ENCODE assay signal across 8 cellular contexts in the genomic region with DNA sequence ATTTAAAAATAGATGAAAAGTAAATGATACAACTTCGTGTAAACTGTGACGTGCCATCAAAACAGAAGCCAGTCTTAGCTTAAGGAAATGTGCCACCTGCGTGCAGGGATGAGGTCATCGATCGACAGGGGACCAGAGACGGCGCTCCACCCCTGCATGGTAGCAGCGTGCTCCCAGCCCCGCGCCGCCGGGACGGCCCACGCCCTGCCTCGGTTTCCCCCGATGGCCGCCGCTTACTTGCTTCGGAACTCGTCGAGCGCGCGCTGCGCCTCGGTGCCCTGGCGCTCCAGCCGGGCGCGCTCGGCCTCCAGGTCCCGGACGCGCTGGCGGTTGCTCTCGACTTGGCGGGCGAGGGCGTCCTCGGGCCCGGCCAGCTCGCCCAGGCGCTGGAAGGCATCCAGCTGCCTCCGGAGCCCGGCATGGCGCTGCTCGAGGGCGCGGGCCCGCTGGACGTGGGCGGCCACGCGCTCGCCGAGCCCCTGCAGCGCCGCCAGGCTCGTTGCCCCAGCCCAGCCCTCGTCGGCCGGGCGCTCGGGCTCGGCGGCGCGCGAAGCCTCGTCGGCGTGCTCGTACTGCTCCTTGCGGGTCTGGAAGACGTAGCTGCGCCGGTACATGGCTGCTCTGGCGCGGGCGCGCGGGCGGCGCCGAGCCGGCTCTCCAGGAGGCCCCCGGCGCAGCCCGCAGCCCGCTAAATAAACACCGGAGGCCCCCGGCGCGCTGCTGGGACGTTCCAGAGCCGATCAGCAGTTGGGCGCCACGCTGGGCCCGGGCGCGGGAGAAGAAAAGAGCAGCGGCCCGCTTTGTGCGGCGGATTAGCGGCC. TPM values are rescaled to one million over a fixed set of nuclear protein-coding genes. Genes with fewer than 3 reads are reported as not detected.
DNase-seq lines count a peak whose midpoint lies in the region; ATAC-seq and TF ChIP-seq lines count a peak whose summit lies in the region.

A gene (minus strand): TSS at position 664 of the 821 bp plus-strand sequence. CDS start 50 bp downstream, at position 614.

- H2BK15ac ChIP-seq in H9 (ENCODE audit: low read depth, low read length) = no peak within 1 kb of the TSS

- H2AFZ ChIP-seq in H9 (ENCODE audit: low read length) = no peak within 1 kb of the TSS

- H2BK120ac ChIP-seq in H9 (ENCODE audit: low read depth, low read length, poor library complexity, severe bottlenecking) = no peak within 1 kb of the TSS

- peak within 1 kb of the TSS; percentile 54 for H3K18ac ChIP-seq in H9 (ENCODE audit: insufficient read length, low read depth, low read length)

- no peaks in the 10 kb centered on the region for H3K79me1 ChIP-seq in H9 (ENCODE audit: insufficient read depth, low read depth, low read length, poor library complexity, severe bottlenecking)

- no peak within 1 kb of the TSS for H3K56ac ChIP-seq in H9 (ENCODE audit: insufficient read length, low read depth, low read length)

- H3K4ac ChIP-seq in H9 (ENCODE audit: low read depth, low read length) = no peak within 1 kb of the TSS

- peak within 1 kb of the TSS; percentile 62 for H3K9ac ChIP-seq in H9 (ENCODE audit: extremely low read depth, insufficient read length, low read length)

- H3K27ac Mint-ChIP-seq in H9 = peak within 1 kb of the TSS; percentile 83 to 97 (median 92); a peak in 6 of 7 replicates
- peak within 1 kb of the TSS; percentile 71 for H3K27ac Mint-ChIP-seq in stimulated activated effector memory CD8-positive, alpha-beta T cell treated with anti-CD3 and anti-CD28 coated beads, Interleukin-12 subunit alpha, Interleukin-12 subunit beta, amount 100 ng/mL, for 72 hours

- H2BK5ac ChIP-seq in H9 (ENCODE audit: insufficient read length, low read length) = no peak within 1 kb of the TSS

- no peaks in the 10 kb centered on the region for H3K27me3 ChIP-seq in H9 (ENCODE audit: insufficient read depth, low read length)

- H3K14ac ChIP-seq in H9 (ENCODE audit: insufficient read depth, low read length) = peak within 1 kb of the TSS; percentile 74

- H2BK20ac ChIP-seq in H9 (ENCODE audit: low read depth, low read length, poor library complexity, severe bottlenecking) = no peak within 1 kb of the TSS

- H4K8ac ChIP-seq in H9 (replicated peaks; ENCODE audit: insufficient read length, low read depth, low read length) = no peak within 1 kb of the TSS

- peak; percentile 46 for TF ChIP-seq POLR2A in erythroblast (IDR thresholded peaks at IDR 0.05; ENCODE audit: low read length)

- no peaks in the 10 kb centered on the region for H3K9me3 ChIP-seq in H9 (ENCODE audit: control insufficient read depth, low read depth, low read length)

- H3K23me2 ChIP-seq in H9 (ENCODE audit: insufficient read length, low read depth, low read length, poor library complexity, severe bottlenecking) = no peaks in the 10 kb centered on the region

- H3K4me3 Mint-ChIP-seq in H9 = peak within 1 kb of the TSS; percentile 74 to 93
- H3K4me3 Mint-ChIP-seq in stimulated activated effector memory CD8-positive, alpha-beta T cell treated with anti-CD3 and anti-CD28 coated beads, Interleukin-12 subunit alpha, Interleukin-12 subunit beta, amount 100 ng/mL, for 72 hours = peak within 1 kb of the TSS; percentile 74

- no peak within 1 kb of the TSS for H3K23ac ChIP-seq in H9 (ENCODE audit: insufficient read length, low read depth, low read length)

- peak within 1 kb of the TSS; percentile 25; the same call in 1 of the 2 replicates for H3K27ac ChIP-seq in C4-2B
- H3K27ac ChIP-seq in H9 (ENCODE audit: insufficient read length, low read depth, low read length) = no peak within 1 kb of the TSS

- peak; percentile 85 for ATAC-seq in stimulated activated effector memory CD8-positive, alpha-beta T cell treated with anti-CD3 and anti-CD28 coated beads, Interleukin-12 subunit alpha, Interleukin-12 subunit beta, amount 100 ng/mL, for 72 hours
- ATAC-seq in HG02852 (IDR thresholded peaks at IDR 0.05; ENCODE audit: unreplicated experiment) = no peak

- H3K4me1 Mint-ChIP-seq in H9 = peaks cover 26 to 27% of the 10 kb centered on the region in 2 experiments
- H3K4me1 Mint-ChIP-seq in stimulated activated effector memory CD8-positive, alpha-beta T cell treated with anti-CD3 and anti-CD28 coated beads, Interleukin-12 subunit alpha, Interleukin-12 subunit beta, amount 100 ng/mL, for 72 hours = peaks cover 11% of the 10 kb centered on the region

- H4K91ac ChIP-seq in H9 (ENCODE audit: insufficient read length, low read depth, low read length) = no peak within 1 kb of the TSS

- whole genome bisulfite sequencing in H9 (ENCODE audit: extremely low coverage, insufficient read length, low lambda C conversion rate) = no CpG with 5 or more reads among the region's 106 CpGs

- H4K20me1 ChIP-seq in H9 (ENCODE audit: control insufficient read depth, insufficient read depth, insufficient read length) = no peaks in the 10 kb centered on the region

- H3K9me3 Mint-ChIP-seq in H9 = no peaks in the 10 kb centered on the region
- no peaks in the 10 kb centered on the region for H3K9me3 Mint-ChIP-seq in stimulated activated effector memory CD8-positive, alpha-beta T cell treated with anti-CD3 and anti-CD28 coated beads, Interleukin-12 subunit alpha, Interleukin-12 subunit beta, amount 100 ng/mL, for 72 hours

- DNase-seq in H9 = peak; percentile 72
- DNase-seq in NCI-H510A treated with DMSO at 0.1 percent for 48 hours (lab: John Stamatoyannopoulos, UW) = peak; percentile 77
- DNase-seq in activated T-cell treated with anti-CD3 and anti-CD28 coated beads for 24 hours (ENCODE audit: low read depth) = peak; percentile 24
- peak; percentile 63 to 73 for DNase-seq in erythroblast (lab: John Stamatoyannopoulos, UW)
- DNase-seq in mucosa of gallbladder (ENCODE audit: low spot score) = peak; percentile 47
- peak; percentile 27 to 71 for DNase-seq in stimulated activated effector memory CD8-positive, alpha-beta T cell treated with anti-CD3 and anti-CD28 coated beads, Interleukin-12 subunit alpha, Interleukin-12 subunit beta, amount 100 ng/mL, for 72 hours (ENCODE audit: low spot score in 2 of 2)

- peaks cover 5% of the 10 kb centered on the region; the same call in 1 of the 2 replicates for H3K4me1 ChIP-seq in H9 (ENCODE audit: insufficient read depth, low read length)

- H2AK5ac ChIP-seq in H9 (ENCODE audit: insufficient read length, low read length) = no peak within 1 kb of the TSS

- 0 out of 2 replicates have a peak, but pooled peaks have one; percentile 6 for TF ChIP-seq CTCF in C4-2B (conservative IDR thresholded peaks at IDR 0.05)
- no peak for TF ChIP-seq CTCF in H9 (conservative IDR thresholded peaks at IDR 0.05)

- no peaks in the 10 kb centered on the region for H3K79me2 ChIP-seq in H9 (ENCODE audit: insufficient read depth, low read length)

- no peak within 1 kb of the TSS for H2BK12ac ChIP-seq in H9 (ENCODE audit: insufficient read length, low read depth, low read length)

- no peak within 1 kb of the TSS for H4K5ac ChIP-seq in H9 (ENCODE audit: insufficient read length, low read depth, low read length)

- H3K4me2 ChIP-seq in H9 (ENCODE audit: insufficient read depth, insufficient read length, low read length) = peak within 1 kb of the TSS; percentile 52

- no peak within 1 kb of the TSS for H3T11ph ChIP-seq in H9 (ENCODE audit: low read length)

- no peaks in the 10 kb centered on the region; a peak in 2 of 7 replicates for H3K36me3 Mint-ChIP-seq in H9 (ENCODE audit: insufficient read depth in 1 of 3, low read depth in 3 of 3)
- no peaks in the 10 kb centered on the region for H3K36me3 Mint-ChIP-seq in stimulated activated effector memory CD8-positive, alpha-beta T cell treated with anti-CD3 and anti-CD28 coated beads, Interleukin-12 subunit alpha, Interleukin-12 subunit beta, amount 100 ng/mL, for 72 hours

- H3K27me3 Mint-ChIP-seq in H9 (ENCODE audit: low read depth) = peaks cover 16% of the 10 kb centered on the region

RNA-seq across cellular contexts. Expression of the gene that starts here (rescaled TPM):
- 8.6 and 9.4 TPM in 2 replicates for total RNA-seq in H9 (2021)
- 1.2 TPM for total RNA-seq in mucosa of gallbladder

Comparison
In these comparisons a context has a peak if more than half of its experiments do, and no peak if none do; other contexts are left out.
1. DNase-seq: peak in every context shown above with its lines; median percentile 77 in NCI-H510A treated with DMSO at 0.1 percent for 48 hours; 72 in H9; 68 in erythroblast; 49 in stimulated activated effector memory CD8-positive, alpha-beta T cell treated with anti-CD3 and anti-CD28 coated beads, Interleukin-12 subunit alpha, Interleukin-12 subunit beta, amount 100 ng/mL, for 72 hours; 47 in mucosa of gallbladder; 24 in activated T-cell treated with anti-CD3 and anti-CD28 coated beads for 24 hours.